In genomic region chr3:108100906-108101305, GRCh38 we compare ENCODE assay signal across 8 cellular contexts. TPM values are rescaled to one million over a fixed set of nuclear protein-coding genes. Genes with fewer than 3 reads are reported as not detected.
DNase-seq lines count a peak whose midpoint lies in the region; ATAC-seq and TF ChIP-seq lines count a peak whose summit lies in the region.

No MANE protein-coding gene starts in this region.

- no peak overlapping the region for H3K27ac ChIP-seq in esophagus muscularis mucosa (replicated peaks in 1 of 4)

- no peaks in the 10 kb centered on the region for H3K36me3 Mint-ChIP-seq in activated naive CD4-positive, alpha-beta T cell treated with anti-CD3 and anti-CD28 coated beads for 36 hours (ENCODE audit: low read depth)

- peak; percentile 87 for ATAC-seq in HG03066 (IDR thresholded peaks at IDR 0.05; ENCODE audit: low read depth, unreplicated experiment)

- no peak overlapping the region for H3K27ac Mint-ChIP-seq in activated naive CD4-positive, alpha-beta T cell treated with anti-CD3 and anti-CD28 coated beads for 36 hours

- CTCF ChIA-PET in activated naive CD4-positive, alpha-beta T cell treated with anti-CD3 and anti-CD28 coated beads for 36 hours (lab: Charles Lee), result interaction anchor here (0.6 to 1.5 kb wide), 4 partner anchors 12 to 27 kb away, joined by 3 to 7 read pairs (median 6); no protein-coding TSS in a partner anchor

- no peaks in the 10 kb centered on the region for H3K27me3 ChIP-seq in esophagus muscularis mucosa

- H3K4me3 Mint-ChIP-seq in activated naive CD4-positive, alpha-beta T cell treated with anti-CD3 and anti-CD28 coated beads for 36 hours, result peak overlapping the region; percentile 12

- intact Hi-C loops in activated naive CD4-positive, alpha-beta T cell treated with anti-CD3 and anti-CD28 coated beads for 36 hours (cut with micrococcal nuclease), result loop anchor here (1.0 kb wide), 2 partner anchors 12 to 23 kb away; no protein-coding TSS in a partner anchor
- intact Hi-C loops in esophagus muscularis mucosa (cut with DNase I), result no loop called here

- peak; percentile 59 for DNase-seq in activated naive CD4-positive, alpha-beta T cell treated with anti-CD3 and anti-CD28 coated beads for 36 hours
- DNase-seq in activated naive CD4-positive, alpha-beta T cell treated with Interleukin-2 at 50 U/mL for 16 hours, result no peak
- DNase-seq in OCI-M1 (lab: John Stamatoyannopoulos, UW), result peak; percentile 42
- peak; percentile 14 for DNase-seq in stimulated activated naive CD4-positive, alpha-beta T cell treated with Interleukin-2 at 50 U/mL for 16 hours (lab: John Stamatoyannopoulos, UW)
- no peak for DNase-seq in esophagus muscularis mucosa (ENCODE audit: extremely low spot score)
- no peak for DNase-seq in islet precursor cell
- DNase-seq in T-helper 9 cell, result no peak

- peaks cover 0 to 10% (median 8%) of the 10 kb centered on the region in 4 donors for H3K4me1 ChIP-seq in esophagus muscularis mucosa

- no peak for TF ChIP-seq POLR2A in esophagus muscularis mucosa (IDR thresholded peaks at IDR 0.05; ENCODE audit: low read depth)

- WGBS in esophagus muscularis mucosa, result 75% methylated on average over 2 of the region's 2 CpGs

- no peaks in the 10 kb centered on the region for H3K36me3 ChIP-seq in esophagus muscularis mucosa

- no peak for TF ChIP-seq EP300 in esophagus muscularis mucosa (IDR thresholded peaks at IDR 0.05)

- no peak overlapping the region for H3K4me3 ChIP-seq in esophagus muscularis mucosa

- TF ChIP-seq CTCF in esophagus muscularis mucosa (IDR thresholded peaks at IDR 0.05), result no peak

- H3K27me3 Mint-ChIP-seq in activated naive CD4-positive, alpha-beta T cell treated with anti-CD3 and anti-CD28 coated beads for 36 hours (ENCODE audit: low read depth), result no peaks in the 10 kb centered on the region

- no peaks in the 10 kb centered on the region for H3K9me3 ChIP-seq in esophagus muscularis mucosa

- H3K9me3 Mint-ChIP-seq in activated naive CD4-positive, alpha-beta T cell treated with anti-CD3 and anti-CD28 coated beads for 36 hours, result no peaks in the 10 kb centered on the region

- H3K4me1 Mint-ChIP-seq in activated naive CD4-positive, alpha-beta T cell treated with anti-CD3 and anti-CD28 coated beads for 36 hours (ENCODE audit: low read depth), result peaks cover 44% of the 10 kb centered on the region

RNA-seq across cellular contexts. Expression of gene CD47, which starts 10.1 kb away (rescaled TPM):
- total RNA-seq in activated naive CD4-positive, alpha-beta T cell treated with anti-CD3 and anti-CD28 coated beads for 36 hours, result 10 to 100 TPM; 60.2 to 63.7 TPM
- total RNA-seq in esophagus muscularis mucosa, result 10 to 100 TPM; 31.6 to 57.7 (median 49.7) TPM

Comparison
In these comparisons a context has a peak if more than half of its experiments do, and no peak if none do; other contexts are left out.
1. DNase-seq: peak in activated naive CD4-positive, alpha-beta T cell treated with anti-CD3 and anti-CD28 coated beads for 36 hours (single experiment), OCI-M1 (single experiment) and stimulated activated naive CD4-positive, alpha-beta T cell treated with Interleukin-2 at 50 U/mL for 16 hours (single experiment); none in activated naive CD4-positive, alpha-beta T cell treated with Interleukin-2 at 50 U/mL for 16 hours (single experiment), esophagus muscularis mucosa (single experiment), islet precursor cell (single experiment) and T-helper 9 cell (single experiment).